14 cellular contexts compared by ENCODE assay signal in the genomic region with DNA sequence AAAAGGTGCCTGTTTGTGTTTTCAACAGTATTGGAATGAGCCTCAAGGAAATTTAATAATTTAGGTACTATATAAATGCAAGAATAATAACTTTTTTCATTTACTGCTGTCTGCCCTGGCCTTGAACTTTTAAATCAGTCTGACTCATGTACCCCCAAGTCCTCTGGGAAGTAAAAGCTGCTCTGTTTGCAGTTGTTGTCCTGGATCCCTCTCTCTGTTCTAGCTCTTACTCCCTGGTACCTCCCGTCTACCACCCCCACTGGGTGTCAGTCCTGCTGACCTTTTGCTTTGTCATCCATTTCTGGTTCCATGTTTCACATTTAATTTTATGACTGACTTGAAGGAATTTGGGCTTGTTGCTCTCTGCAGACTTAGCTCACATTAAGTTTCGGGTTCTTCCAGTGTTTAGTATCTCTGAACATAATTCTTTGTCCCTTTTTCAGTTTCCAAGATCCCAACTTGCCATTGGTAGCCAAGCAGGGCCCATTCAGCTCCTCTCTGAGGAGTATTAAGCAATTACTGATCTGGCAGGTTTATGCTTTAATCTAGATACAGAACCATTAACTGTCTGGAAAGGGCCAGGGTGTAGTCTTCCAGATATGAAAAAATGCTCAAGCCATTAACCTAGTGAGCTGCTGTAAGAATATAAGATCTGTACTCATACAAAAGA.
DNase-seq lines count a peak whose midpoint lies in the region; ATAC-seq, FAIRE-seq and TF ChIP-seq lines count a peak whose summit lies in the region.
"Had no signal": no experiment of that assay in that cellular context is flagged by ENCODE, and none has a peak within 500 bp of the region (broad histone marks: within the 10 kb centered on the region; RNA-seq: fewer than 3 reads in every experiment).

No MANE protein-coding gene starts in this region.

- BruUV-seq in Panc1 (replicated peaks; lab: Mats Ljungman, UMichigan), result no TSS peak

- WGBS in esophagus squamous epithelium, 2 donors, result 21 to 38% methylated on average over 2 of the region's 2 CpGs
- WGBS in small intestine, 3 donors, result 40 to 59% (median 51%) methylated on average over 2 of the region's 2 CpGs

- TF ChIP-seq CTCF in Panc1 (IDR thresholded peaks at IDR 0.05), result no peak
- no peak for TF ChIP-seq CTCF in esophagus squamous epithelium (IDR thresholded peaks at IDR 0.05)

- ATAC-seq in Panc1, result peak; percentile 30; the same call in 1 of the 2 replicates
- peak; percentile 4 for ATAC-seq in left colon
- ATAC-seq in HG02938 (IDR thresholded peaks at IDR 0.05; ENCODE audit: unreplicated experiment), result no peak

- no peaks in the 10 kb centered on the region for H3K36me3 ChIP-seq in Panc1 (ENCODE audit: control insufficient read depth, insufficient read depth, low read length)
- no peaks in the 10 kb centered on the region for H3K36me3 ChIP-seq in esophagus squamous epithelium
- H3K36me3 ChIP-seq in small intestine (ENCODE audit: control insufficient read depth in 2 of 2, insufficient read depth in 2 of 2, low read length in 2 of 2), result no peaks in the 10 kb centered on the region

- POLR2A ChIA-PET in Panc1 (lab: Charles Lee), result no interaction called here

- intact Hi-C loops in Panc1 (cut with micrococcal nuclease; ENCODE audit: unreplicated experiment) (no loop called here), esophagus squamous epithelium (cut with DNase I) (no loop called here), left colon (cut with DNase I, micrococcal nuclease) (loop anchor here in 1 of 2 donors (5.0 kb wide), 1 partner anchor 388 kb away; no protein-coding TSS in a partner anchor)

- no peak for TF ChIP-seq POLR2A in esophagus squamous epithelium (IDR thresholded peaks at IDR 0.05)

- no peaks in the 10 kb centered on the region for H3K9me3 ChIP-seq in Panc1 (ENCODE audit: control insufficient read depth, insufficient read depth, low read depth, low read length)
- H3K9me3 ChIP-seq in esophagus squamous epithelium, result no peaks in the 10 kb centered on the region
- H3K9me3 ChIP-seq in small intestine (ENCODE audit: control insufficient read depth, low read depth), result no peaks in the 10 kb centered on the region

- H3K4me3 ChIP-seq in Panc1 (ENCODE audit: low read depth in 2 of 2, low read length in 2 of 2) (no peak overlapping the region), esophagus squamous epithelium (no peak overlapping the region), small intestine (ENCODE audit: low read depth in 1 of 2, low read length in 2 of 2) (no peak overlapping the region)
- H3K4me3 ChIP-seq: dorsolateral prefrontal cortex had no signal

- H3K27ac ChIP-seq in Panc1 (ENCODE audit: low read length) (no peak overlapping the region), esophagus squamous epithelium (peak overlapping the region; percentile 46 to 70 (median 52)), small intestine (ENCODE audit: low read depth in 1 of 2, low read length in 1 of 2) (no peak overlapping the region)
- H3K27ac ChIP-seq: dorsolateral prefrontal cortex had no signal

- no peaks in the 10 kb centered on the region; the same call in 1 of the 2 replicates for H3K27me3 ChIP-seq in Panc1 (ENCODE audit: control insufficient read depth, insufficient read depth, low read length)
- H3K27me3 ChIP-seq in esophagus squamous epithelium, result no peaks in the 10 kb centered on the region
- no peaks in the 10 kb centered on the region for H3K27me3 ChIP-seq in small intestine (ENCODE audit: control insufficient read depth in 2 of 2, insufficient read depth in 2 of 2, low read length in 2 of 2)

- H3K4me1 ChIP-seq in Panc1 (ENCODE audit: control insufficient read depth, insufficient read depth, low read length) (no peaks in the 10 kb centered on the region), esophagus squamous epithelium (peaks cover 7 to 35% (median 15%) of the 10 kb centered on the region in 3 donors), small intestine (ENCODE audit: control insufficient read depth in 2 of 2, insufficient read depth in 1 of 2, low read depth in 1 of 2, low read length in 1 of 2) (no peaks in the 10 kb centered on the region)

- FAIRE-seq in small intestine (lab: Jason Lieb, UNC), result no peak
- FAIRE-seq: H1 had no signal

- no peak for DNase-seq in Panc1 (ENCODE audit: low read depth, low spot score)
- DNase-seq in esophagus squamous epithelium (lab: John Stamatoyannopoulos, UW), result no peak
- DNase-seq in left colon, result no peak
- peak; percentile 5 for DNase-seq in small intestine
- DNase-seq in UCSD-AML1 (lab: John Stamatoyannopoulos, UW; ENCODE audit: unreplicated experiment), result no peak
- no peak for DNase-seq in AG08395 (ENCODE audit: low spot score)
- DNase-seq: activated CD4-positive, alpha-beta T cell treated with anti-CD3 and anti-CD28 coated beads, Interleukin-2, amount 50 U/mL, for 1 hour; activated effector memory CD4-positive, alpha-beta T cell treated with anti-CD3 and anti-CD28 coated beads, Interleukin-2, amount 50 U/mL, for 16 hours; CD8-positive, alpha-beta memory T cell; dorsolateral prefrontal cortex; NCI-H2029; T-helper 1 cell had no signal

- CTCF ChIA-PET in Panc1 (lab: Charles Lee), result interaction anchor here (0.5 to 1.2 kb wide), 3 partner anchors 53 to 390 kb away, joined by 5 to 6 read pairs (median 5); no protein-coding TSS in a partner anchor

- in situ Hi-C loops in Panc1 (cut with HindIII; ENCODE audit: low pct_unique_long_range_greater_than_20kb, low sequenced_read_pairs), result no loop called here

Comparison
In these comparisons a context has a peak if more than half of its experiments do, and no peak if none do; other contexts are left out.
1. H3K27ac ChIP-seq: peak in esophagus squamous epithelium (4 of 4); none in Panc1 (single experiment) and small intestine (0 of 2).